22 cellular contexts compared by ENCODE assay signal in genomic region chr10:77932016-77932715, GRCh38.
"Had no signal": no experiment of that assay in that cellular context is flagged by ENCODE, and none has a peak within 500 bp of the region (broad histone marks: within the 10 kb centered on the region; RNA-seq: fewer than 3 reads in every experiment).

No MANE protein-coding gene starts in this region.

- H3K36me3 ChIP-seq: brain microvascular endothelial cell, lower lobe of right lung, prostate gland, right atrium auricular region, transverse colon, vagina had no signal

- H3K27me3 ChIP-seq: brain microvascular endothelial cell, right atrium auricular region, vagina had no signal

- DNase-seq: activated CD4-positive, alpha-beta T cell treated with anti-CD3 and anti-CD28 coated beads, Interleukin-2, amount 50 U/mL, for 1 hour; activated CD4-positive, CD25-positive, alpha-beta regulatory T cell treated with anti-CD3 and anti-CD28 coated beads, Interleukin-2, amount 50 U/mL, for 72 hours; activated CD8-positive, alpha-beta memory T cell treated with anti-CD3 and anti-CD28 coated beads, Interleukin-2, amount 50 U/mL, for 4 hours; activated effector memory CD4-positive, alpha-beta T cell treated with Interleukin-2 at 50 U/mL for 16 hours; activated naive CD4-positive, alpha-beta T cell treated with anti-CD3 and anti-CD28 coated beads, Interleukin-2, amount 10 ng/mL, durations not matched to agents 7 days and 5 days; activated naive CD8-positive, alpha-beta T cell treated with anti-CD3 and anti-CD28 coated beads, Interleukin-2, amount 50 U/mL, for 24 hours; activated T-cell treated with anti-CD3 and anti-CD28 coated beads, Interleukin-2, amount 50 U/mL, for 48 hours; aorta; brain microvascular endothelial cell; cortex of kidney; effector CD4-positive, alpha-beta T cell; hippocampal formation; left colon; lower lobe of right lung; mucosa of descending colon; naive B cell; transverse colon had no signal

- H3K9me3 ChIP-seq: lower lobe of right lung, mucosa of descending colon, prostate gland, right atrium auricular region, transverse colon, vagina had no signal

- H3K27ac ChIP-seq: brain microvascular endothelial cell, lower lobe of right lung, prostate gland, right atrium auricular region, transverse colon, vagina, VCaP had no signal

- ATAC-seq: activated naive CD8-positive, alpha-beta T cell treated with anti-CD3 and anti-CD28 coated beads, Interleukin-2, amount 50 U/mL, for 24 hours; esophagus mucosa; left colon; lower lobe of right lung; mucosa of descending colon had no signal

- H3K4me3 ChIP-seq: lower lobe of right lung, mucosa of descending colon, prostate gland, right atrium auricular region, transverse colon, vagina had no signal

- H3K4me1 ChIP-seq: prostate gland had no signal
